In genomic region chr1:183622884-183623785, GRCh38 we compare ENCODE assay signal across 8 cellular contexts. TPM values are rescaled to one million over a fixed set of nuclear protein-coding genes. Genes with fewer than 3 reads are reported as not detected.
DNase-seq lines count a peak whose midpoint lies in the region; ATAC-seq and TF ChIP-seq lines count a peak whose summit lies in the region.

No MANE protein-coding gene starts in this region.

- peak; percentile 98 for ATAC-seq in SK-N-SH treated with all-trans-retinoic acid at 6 μM for 48 hours

- TF ChIP-seq CTCF in GM06990 (IDR thresholded peaks at IDR 0.05; ENCODE audit: insufficient read depth, low read length, poor library complexity, severe bottlenecking) (peak; percentile 70), MM.1S (IDR thresholded peaks at IDR 0.05; ENCODE audit: low read length) (peak; percentile 91), astrocyte of the spinal cord (IDR thresholded peaks at IDR 0.05; ENCODE audit: low read depth, low read length) (peak; percentile 72)

- H3K4me3 ChIP-seq in GM06990 (replicated peaks; ENCODE audit: low read depth, low read length) (no peak overlapping the region), MM.1S (ENCODE audit: low read length) (no peak overlapping the region), astrocyte of the spinal cord (ENCODE audit: low read depth, low read length) (no peak overlapping the region)

- H3K9me2 ChIP-seq in MM.1S (replicated peaks; ENCODE audit: insufficient read depth, low read length) = no peaks in the 10 kb centered on the region

- no peak overlapping the region for H3K4me2 ChIP-seq in MM.1S (ENCODE audit: low read depth, low read length)

- DNase-seq in GM06990 (ENCODE audit: extremely low read depth, insufficient read length) (peak; percentile 22), H4 (ENCODE audit: low spot score) (peak; percentile 69), MM.1S (peak; percentile 75), astrocyte of the spinal cord (ENCODE audit: low read depth, low spot score) (peak; percentile 65), iPS-NIHi11 (ENCODE audit: low spot score) (peak; percentile 57), mesenteric fat pad (ENCODE audit: low spot score) (no peak)
- peak in 2 of 3 donors; percentile 16 to 31 for DNase-seq in stimulated activated CD4-positive, alpha-beta T cell treated with anti-CD3 and anti-CD28 coated beads, Interleukin-12 subunit alpha, Interleukin-12 subunit beta, amount 100 ng/mL, for 48 hours (ENCODE audit: low read depth in 2 of 3, low spot score in 1 of 3)

- in situ Hi-C loops in astrocyte of the spinal cord (cut with HindIII; ENCODE audit: low sequenced_read_pairs) = no loop called here

- no peak overlapping the region for H3K9ac ChIP-seq in MM.1S (ENCODE audit: low read length)

- no peak overlapping the region for H3K27ac ChIP-seq in MM.1S (ENCODE audit: low read length)

- peaks cover 23% of the 10 kb centered on the region for H3K4me1 ChIP-seq in MM.1S (ENCODE audit: low read length)

- no peak overlapping the region for H2AFZ ChIP-seq in MM.1S (ENCODE audit: low read length)

- no peaks in the 10 kb centered on the region for H3K27me3 ChIP-seq in GM06990 (replicated peaks; ENCODE audit: control insufficient read depth, insufficient read depth, low read length)
- no peaks in the 10 kb centered on the region for H3K27me3 ChIP-seq in MM.1S (replicated peaks; ENCODE audit: insufficient read depth, low read length)

- peaks cover 22% of the 10 kb centered on the region for H3K79me2 ChIP-seq in MM.1S (ENCODE audit: low read length)

- no peaks in the 10 kb centered on the region; the same call in 1 of the 2 replicates for H4K20me1 ChIP-seq in MM.1S (ENCODE audit: insufficient read depth, low read length)

- H3K36me3 ChIP-seq in GM06990 (ENCODE audit: control insufficient read depth, insufficient read depth, low read length) (peaks cover 4% of the 10 kb centered on the region), MM.1S (replicated peaks; ENCODE audit: insufficient read depth, low read length) (no peaks in the 10 kb centered on the region)

- H3K9me3 ChIP-seq in MM.1S (replicated peaks; ENCODE audit: insufficient read depth, low read length) = no peaks in the 10 kb centered on the region

- H3F3A ChIP-seq in MM.1S (ENCODE audit: insufficient read depth, low read length) = peaks cover 11% of the 10 kb centered on the region

TF ChIP-seq in SK-N-SH treated with all-trans-retinoic acid at 6 μM for 48 hours, 23 proteins besides CTCF, POLR2A, EP300 and RAD21:
- 0 out of 2 replicates have a peak, but pooled peaks have one; percentile 31 for TF ChIP-seq RARB (CRISPR knock-in tag; IDR thresholded peaks at IDR 0.05)
- no peak for TF ChIP-seq ISL1 (CRISPR knock-in tag; IDR thresholded peaks at IDR 0.05)
TF ChIP-seq in SK-N-SH treated with all-trans-retinoic acid at 6 μM for 48 hours: peak in this region for 1.

RNA-seq across cellular contexts. Expression of gene ARPC5, which starts 12.4 kb away (rescaled TPM):
- total RNA-seq in H4 (2014; rRNA removed; shearing (Covaris generic)) = 118 and 158 TPM in 2 replicates
- total RNA-seq in mesenteric fat pad = 109 TPM

RNA-seq across cellular contexts. Expression of gene APOBEC4, which starts 30.0 kb away (rescaled TPM):
- not detected in 2 replicates for total RNA-seq in H4 (2014; rRNA removed; shearing (Covaris generic))
- not detected for total RNA-seq in mesenteric fat pad

RNA-seq across cellular contexts. Expression of gene NCF2, which starts 32.9 kb away (rescaled TPM):
- total RNA-seq in H4 (2014; rRNA removed; shearing (Covaris generic)) = 4.1 and 10.2 TPM in 2 replicates
- 40.8 TPM for total RNA-seq in mesenteric fat pad
